ENCODE assay signal across 8 cellular contexts in the genomic region with DNA sequence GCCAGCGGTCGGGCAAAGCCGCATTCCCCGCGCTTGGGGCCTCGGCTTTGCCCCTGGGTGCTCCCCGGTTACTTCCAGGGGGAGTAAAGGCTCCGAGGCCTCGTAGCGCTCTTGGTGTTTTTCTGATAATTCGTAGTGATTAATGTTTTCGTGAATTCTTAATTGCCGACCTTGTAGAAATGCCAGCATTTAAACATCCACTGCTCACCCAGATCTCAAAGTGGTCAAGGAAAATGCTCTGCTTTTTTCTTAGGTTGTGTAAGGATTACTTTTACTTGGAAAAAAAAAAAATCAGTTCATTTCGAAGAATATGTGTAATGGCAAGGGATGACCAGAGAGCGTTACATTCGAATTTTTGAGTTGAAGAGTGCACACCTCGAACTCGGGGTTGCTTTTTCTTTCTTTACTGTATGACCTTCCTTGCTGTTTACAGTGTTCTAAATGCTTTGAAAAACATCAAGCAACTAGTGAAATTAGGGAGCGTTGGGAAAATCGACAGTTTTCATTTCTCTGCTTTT. TPM values are rescaled to one million over a fixed set of nuclear protein-coding genes. Genes with fewer than 3 reads are reported as not detected.
A peak's percentile ranks its signal among the peaks of the same experiment; 100 is the strongest.
DNase-seq lines count a peak whose midpoint lies in the region; ATAC-seq and TF ChIP-seq lines count a peak whose summit lies in the region.

No MANE protein-coding gene starts in this region.

- H3K9me3 ChIP-seq in BLaER1 (no peaks in the 10 kb centered on the region), thymus (ENCODE audit: control insufficient read depth) (no peaks in the 10 kb centered on the region)

- peak overlapping the region; percentile 93 for H3K9ac ChIP-seq in BLaER1

- DNase-seq in HuH-7.5 (ENCODE audit: low spot score) (peak; percentile 23), astrocyte of the spinal cord (ENCODE audit: low read depth, low spot score) (no peak), kidney glomerular epithelial cell (lab: John Stamatoyannopoulos, UW) (peak; percentile 38), NCI-H2029 (lab: John Stamatoyannopoulos, UW) (no peak)
- DNase-seq in stimulated activated CD4-positive, alpha-beta T cell treated with anti-CD3 and anti-CD28 coated beads, Interleukin-4, amount 100 ng/mL, for 24 hours, result no peak

- TF ChIP-seq CTCF in astrocyte of the spinal cord (IDR thresholded peaks at IDR 0.05; ENCODE audit: low read depth, low read length), result no peak

- peaks cover 37% of the 10 kb centered on the region for H4K20me1 ChIP-seq in BLaER1

- no peak for ATAC-seq in HG02623 (IDR thresholded peaks at IDR 0.05; ENCODE audit: unreplicated experiment)

- H3K4me3 ChIP-seq in BLaER1 (peak overlapping the region; percentile 97), astrocyte of the spinal cord (ENCODE audit: low read depth, low read length) (peak overlapping the region; percentile 98), thymus (ENCODE audit: low read length) (peak overlapping the region; percentile 82)

- H3K27ac ChIP-seq in BLaER1 (peak overlapping the region; percentile 31; the same call in 1 of the 2 replicates), thymus (ENCODE audit: low read depth) (peak overlapping the region; percentile 82)

- peak overlapping the region; percentile 94 for H3K4me2 ChIP-seq in BLaER1

- WGBS in thymus, result 28% methylated on average over 20 of the region's 20 CpGs

- H3K4me1 ChIP-seq in BLaER1 (peaks cover 40% of the 10 kb centered on the region), thymus (ENCODE audit: control insufficient read depth, insufficient read depth, low read length) (peaks cover 9% of the 10 kb centered on the region)

- H3K27me3 ChIP-seq in BLaER1, result peaks cover 9% of the 10 kb centered on the region; the same call in 1 of the 2 replicates
- H3K27me3 ChIP-seq in thymus (ENCODE audit: control insufficient read depth, insufficient read depth), result no peaks in the 10 kb centered on the region

- in situ Hi-C loops in astrocyte of the spinal cord (cut with HindIII; ENCODE audit: low sequenced_read_pairs), result no loop called here

- H3K36me3 ChIP-seq in BLaER1 (no peaks in the 10 kb centered on the region), thymus (ENCODE audit: control insufficient read depth, insufficient read depth) (no peaks in the 10 kb centered on the region)

RNA-seq across cellular contexts. Expression of a gene that starts 0.7 kb away (rescaled TPM):
- polyA plus RNA-seq in thymus, result 25.9 TPM

Comparison
In these comparisons a context has a peak if more than half of its experiments do, and no peak if none do; other contexts are left out.
1. DNase-seq: peak in HuH-7.5 (single experiment) and kidney glomerular epithelial cell (single experiment); none in astrocyte of the spinal cord (single experiment), stimulated activated CD4-positive, alpha-beta T cell treated with anti-CD3 and anti-CD28 coated beads, Interleukin-4, amount 100 ng/mL, for 24 hours (single experiment) and NCI-H2029 (single experiment).
2. Peak in every context shown above with its lines, with median percentiles within 50 percentile points of each other: H3K4me3 ChIP-seq.